Comparison of ENCODE assay signal across 18 cellular contexts in genomic region chr14:50101417-50101816, GRCh38.
"Had no signal": no experiment of that assay in that cellular context is flagged by ENCODE, and none has a peak within 500 bp of the region (broad histone marks: within the 10 kb centered on the region; RNA-seq: fewer than 3 reads in every experiment).

No MANE protein-coding gene starts in this region.

- H3K27me3 ChIP-seq: foreskin keratinocyte, suprapubic skin, upper lobe of right lung had no signal

- H3K4me3 ChIP-seq: suprapubic skin, upper lobe of right lung had no signal

- ATAC-seq: foreskin keratinocyte; left ventricle myocardium superior; natural killer cell treated with Interleukin-12 subunit alpha and Interleukin-12 subunit beta and Interleukin-15 and Interleukin-18, amount 100 ng/mL, for 72 hours; right cardiac atrium; stimulated activated naive CD8-positive, alpha-beta T cell treated with anti-CD3 and anti-CD28 coated beads, Interleukin-15, amount 100 ng/mL, for 72 hours; upper lobe of right lung had no signal

- DNase-seq: activated CD4-positive, alpha-beta memory T cell treated with anti-CD3 and anti-CD28 coated beads, Interleukin-2, amount 10 ng/mL, durations not matched to agents 7 days and 5 days; activated CD4-positive, alpha-beta T cell treated with anti-CD3 and anti-CD28 coated beads for 4 hours; activated CD4-positive, CD25-positive, alpha-beta regulatory T cell; activated gamma-delta T cell treated with Interleukin-2 at 50 U/mL for 16 hours; anterior cingulate cortex; effector CD4-positive, alpha-beta T cell; foreskin keratinocyte; kidney glomerular epithelial cell; left ventricle myocardium superior; mammary epithelial cell; right cardiac atrium; stimulated activated CD4-positive, alpha-beta T cell treated with anti-CD3 and anti-CD28 coated beads, Interleukin-12 subunit alpha, Interleukin-12 subunit beta, amount 100 ng/mL, for 4 hours; stimulated activated CD4-positive, alpha-beta T cell treated with anti-CD3 and anti-CD28 coated beads, Interleukin-4, amount 100 ng/mL, for 4 hours; stimulated activated naive CD8-positive, alpha-beta T cell treated with anti-CD3 and anti-CD28 coated beads, Interleukin-15, amount 100 ng/mL, for 72 hours; T1000; upper lobe of right lung had no signal

- H3K9me3 ChIP-seq: suprapubic skin, upper lobe of right lung had no signal

- H3K4me1 ChIP-seq: upper lobe of right lung had no signal

- H3K27ac ChIP-seq: foreskin keratinocyte, suprapubic skin, upper lobe of right lung had no signal

- H3K36me3 ChIP-seq: suprapubic skin, upper lobe of right lung had no signal
